ENCODE assay signal across 12 cellular contexts in the genomic region with DNA sequence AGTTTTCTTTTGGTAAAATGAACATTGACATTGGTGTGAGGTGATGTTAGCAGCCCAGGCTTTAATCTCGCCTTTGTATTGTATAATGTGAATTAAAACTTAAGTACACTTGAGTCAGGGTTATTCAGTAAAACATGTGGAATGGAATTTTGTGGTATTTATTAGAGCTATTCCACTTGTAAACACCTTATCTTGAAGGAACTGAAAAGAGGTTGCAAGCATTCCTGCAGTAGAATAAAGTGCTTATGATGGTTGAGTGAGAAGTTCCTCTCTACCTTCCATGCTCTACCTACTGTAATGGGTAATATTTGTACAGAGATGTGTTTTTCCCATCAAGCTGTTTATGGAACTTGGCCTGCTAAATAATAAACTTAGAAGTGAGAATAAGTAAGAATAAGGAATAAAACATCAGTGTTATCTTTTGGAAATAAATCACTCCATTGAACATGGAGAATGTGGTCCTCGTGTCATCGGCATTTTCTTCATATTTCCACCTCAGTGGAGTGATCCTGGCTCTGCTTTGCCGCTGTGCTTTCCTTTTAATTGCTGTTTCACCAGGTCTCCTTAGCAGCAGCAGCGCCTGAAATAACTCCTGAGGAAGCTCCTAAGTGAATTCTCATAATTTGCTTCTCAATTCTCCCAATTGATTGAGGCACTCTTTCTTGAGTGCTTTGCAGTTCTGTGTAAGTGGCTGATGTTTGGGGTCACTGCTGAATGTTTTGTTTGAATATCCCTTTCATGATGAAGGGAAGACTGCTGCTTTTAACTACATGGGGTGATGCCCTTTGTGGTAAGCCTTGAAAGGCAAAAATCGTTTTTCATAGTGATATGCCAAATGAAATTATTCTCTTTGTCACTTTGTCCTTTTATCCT. TPM values are rescaled to one million over a fixed set of nuclear protein-coding genes. Genes with fewer than 3 reads are reported as not detected.
DNase-seq lines count a peak whose midpoint lies in the region; ATAC-seq and TF ChIP-seq lines count a peak whose summit lies in the region.
"Had no signal": no experiment of that assay in that cellular context is flagged by ENCODE, and none has a peak within 500 bp of the region (broad histone marks: within the 10 kb centered on the region; RNA-seq: fewer than 3 reads in every experiment).

No MANE protein-coding gene starts in this region.

- H3K9ac ChIP-seq in iPS-20b (ENCODE audit: low read depth, low read length) = peak overlapping the region; percentile 8; the same call in 1 of the 2 replicates

- H3K4me1 Mint-ChIP-seq in activated naive CD4-positive, alpha-beta T cell treated with anti-CD3 and anti-CD28 coated beads, Interleukin-2, amount 50 U/mL, for 24 hours = peaks cover 50% of the 10 kb centered on the region
- H3K4me1 Mint-ChIP-seq in T-helper 17 cell = peaks cover 37% of the 10 kb centered on the region

- no peaks in the 10 kb centered on the region for H3K27me3 Mint-ChIP-seq in activated naive CD4-positive, alpha-beta T cell treated with anti-CD3 and anti-CD28 coated beads, Interleukin-2, amount 50 U/mL, for 24 hours
- H3K27me3 Mint-ChIP-seq in T-helper 17 cell = no peaks in the 10 kb centered on the region
- H3K27me3 Mint-ChIP-seq: memory B cell had no signal

- no peaks in the 10 kb centered on the region for H3K9me3 Mint-ChIP-seq in activated naive CD4-positive, alpha-beta T cell treated with anti-CD3 and anti-CD28 coated beads, Interleukin-2, amount 50 U/mL, for 24 hours
- H3K9me3 Mint-ChIP-seq: memory B cell had no signal

- DNase-seq in activated naive CD4-positive, alpha-beta T cell treated with Interleukin-2 at 50 U/mL for 16 hours = no peak
- DNase-seq in T-helper 17 cell (no peak), transverse colon (no peak), SKM-1 (lab: John Stamatoyannopoulos, UW; ENCODE audit: unreplicated experiment) (no peak)
- no peak for DNase-seq in activated CD4-positive, CD25-positive, alpha-beta regulatory T cell treated with anti-CD3 and anti-CD28 coated beads, Interleukin-2, amount 50 U/mL, for 72 hours
- DNase-seq: activated CD4-positive, alpha-beta T cell treated with anti-CD3 and anti-CD28 coated beads, Interleukin-2, amount 50 U/mL, for 1 hour; NCI-H2029; Right ventricle myocardium superior had no signal

- no peaks in the 10 kb centered on the region for H3K27me3 ChIP-seq in iPS-20b (ENCODE audit: insufficient read depth, low read length)
- no peaks in the 10 kb centered on the region for H3K27me3 ChIP-seq in transverse colon

- H3K4me1 ChIP-seq in iPS-20b (ENCODE audit: insufficient read depth, low read length) (peaks cover 8% of the 10 kb centered on the region; the same call in 1 of the 2 replicates), transverse colon (peaks cover 3 to 34% (median 14%) of the 10 kb centered on the region in 4 donors)

- H3K4me3 ChIP-seq in iPS-20b (ENCODE audit: low read length) (no peak overlapping the region), transverse colon (no peak overlapping the region)

- no peak for TF ChIP-seq POLR2A in transverse colon (IDR thresholded peaks at IDR 0.05)

- H3K36me3 ChIP-seq in iPS-20b (ENCODE audit: insufficient read depth, low read depth, low read length) (peaks cover 25% of the 10 kb centered on the region), transverse colon (peaks cover 0 to 11% (median 6%) of the 10 kb centered on the region in 4 donors)

- H3K27ac ChIP-seq in iPS-20b (ENCODE audit: low read length) (no peak overlapping the region), transverse colon (peak overlapping the region in 3 of 4 donors; percentile 43 to 58 (median 58))

- H3K36me3 Mint-ChIP-seq in activated naive CD4-positive, alpha-beta T cell treated with anti-CD3 and anti-CD28 coated beads, Interleukin-2, amount 50 U/mL, for 24 hours = peaks cover 18% of the 10 kb centered on the region
- peaks cover 17% of the 10 kb centered on the region for H3K36me3 Mint-ChIP-seq in T-helper 17 cell (ENCODE audit: low read depth)

- no peak overlapping the region for H3K27ac Mint-ChIP-seq in activated naive CD4-positive, alpha-beta T cell treated with anti-CD3 and anti-CD28 coated beads, Interleukin-2, amount 50 U/mL, for 24 hours
- H3K27ac Mint-ChIP-seq in T-helper 17 cell = peak overlapping the region; percentile 82
- H3K27ac Mint-ChIP-seq: memory B cell had no signal

- no peak for ATAC-seq in T-helper 17 cell
- ATAC-seq in GM21786 (IDR thresholded peaks at IDR 0.05; ENCODE audit: unreplicated experiment) = no peak

- no peak for TF ChIP-seq CTCF in transverse colon (IDR thresholded peaks at IDR 0.05)

- TF ChIP-seq EP300 in transverse colon (IDR thresholded peaks at IDR 0.05; ENCODE audit: low read depth) = no peak

- no peaks in the 10 kb centered on the region for H3K9me3 ChIP-seq in T-helper 17 cell (ENCODE audit: control insufficient read depth, low read length, poor library complexity, severe bottlenecking)
- H3K9me3 ChIP-seq in iPS-20b (ENCODE audit: insufficient read depth, low read depth, low read length) = no peaks in the 10 kb centered on the region
- no peaks in the 10 kb centered on the region for H3K9me3 ChIP-seq in transverse colon

- in situ Hi-C loops in transverse colon (cut with MboI; ENCODE audit: low pct_ligation_motif_present in 1 of 4, low pct_unique_long_range_greater_than_20kb in 1 of 4, low sequenced_read_pairs in 3 of 4) = no loop called here

- 73 to 78% methylated on average over 5 to 6 of the region's 6 CpGs for WGBS in transverse colon (ENCODE audit: low coverage in 1 of 2), 2 donors

- peak overlapping the region; percentile 5 for H3K4me3 Mint-ChIP-seq in activated naive CD4-positive, alpha-beta T cell treated with anti-CD3 and anti-CD28 coated beads, Interleukin-2, amount 50 U/mL, for 24 hours
- H3K4me3 Mint-ChIP-seq in T-helper 17 cell = peak overlapping the region; percentile 47
- H3K4me3 Mint-ChIP-seq: memory B cell had no signal

- intact Hi-C loops in transverse colon (cut with DNase I; ENCODE audit: low total_unique reads) = no loop called here

RNA-seq across cellular contexts. Expression of gene HMG20A, which starts 36.3 kb away (rescaled TPM):
- total RNA-seq in T-helper 17 cell = 10 to 100 TPM; 22.3 to 30.6 TPM
- 10 to 100 TPM; 27.5 to 51.1 (median 37.0) TPM for total RNA-seq in transverse colon

RNA-seq across cellular contexts. Expression of gene PEAK1, which starts 37.1 kb away (rescaled TPM):
- total RNA-seq in T-helper 17 cell = 10 to 100 TPM in 1 of 2 donors, 1 to 10 TPM in 1; 5.9 to 10.2 TPM
- 10 to 100 TPM; 51.1 to 82.2 (median 58.1) TPM for total RNA-seq in transverse colon

Comparison
In these comparisons a context has a peak if more than half of its experiments do, and no peak if none do; other contexts are left out.
1. RNA of gene PEAK1, which starts 37.1 kb away (total RNA-seq): 51.1 to 82.2 TPM in transverse colon; 5.9 to 10.2 TPM in T-helper 17 cell; every median in the first group is over 4 times any median in the second.